Comparison of ENCODE assay signal across 11 cellular contexts in genomic region chr4:97153042-97153441, GRCh38.
A peak's percentile ranks its signal among the peaks of the same experiment; 100 is the strongest.
DNase-seq lines count a peak whose midpoint lies in the region; ATAC-seq, FAIRE-seq and TF ChIP-seq lines count a peak whose summit lies in the region.
"Had no signal": no experiment of that assay in that cellular context is flagged by ENCODE, and none has a peak within 500 bp of the region (broad histone marks: within the 10 kb centered on the region; RNA-seq: fewer than 3 reads in every experiment).

No MANE protein-coding gene starts in this region.

- no peak overlapping the region for H3K27ac ChIP-seq in GM23338 (ENCODE audit: low read depth)
- H3K27ac ChIP-seq in mammary epithelial cell (ENCODE audit: insufficient read depth, low read depth, low read length) = no peak overlapping the region
- no peak overlapping the region for H3K27ac ChIP-seq in pancreas
- H3K27ac ChIP-seq in ascending aorta = no peak overlapping the region
- H3K27ac ChIP-seq: epithelial cell of prostate, SJSA1 had no signal

- 69% methylated on average over 1 of the region's 1 CpG for WGBS in mammary epithelial cell (ENCODE audit: low coverage, missing lambda C conversion rate)
- 63 to 64% methylated on average over 1 of the region's 1 CpG for WGBS in pancreas, 2 donors

- H2AFZ ChIP-seq in GM23338 (no peak overlapping the region), mammary epithelial cell (ENCODE audit: low read depth, low read length) (no peak overlapping the region)

- H3K27ac Mint-ChIP-seq in GM23338 = no peak overlapping the region

- H3K4me2 ChIP-seq in GM23338 (no peak overlapping the region), mammary epithelial cell (ENCODE audit: insufficient read depth, low read depth, low read length) (no peak overlapping the region)

- no peaks in the 10 kb centered on the region for H3K36me3 Mint-ChIP-seq in GM23338 (ENCODE audit: low read depth)

- H3K4me3 ChIP-seq in GM23338 = no peak overlapping the region
- no peak overlapping the region for H3K4me3 ChIP-seq in mammary epithelial cell (replicated peaks in 1 of 3; ENCODE audit: insufficient read depth in 1 of 3, low read depth in 2 of 3, low read length in 3 of 3)
- H3K4me3 ChIP-seq in pancreas = no peak overlapping the region
- no peak overlapping the region for H3K4me3 ChIP-seq in ascending aorta
- H3K4me3 ChIP-seq: SJSA1 had no signal

- H3K36me3 ChIP-seq in GM23338 (ENCODE audit: insufficient read depth) (no peaks in the 10 kb centered on the region), mammary epithelial cell (ENCODE audit: insufficient read depth, low read length) (no peaks in the 10 kb centered on the region), pancreas (no peaks in the 10 kb centered on the region), ascending aorta (no peaks in the 10 kb centered on the region)
- H3K36me3 ChIP-seq: SJSA1 had no signal

- no peak for FAIRE-seq in pancreas (lab: Jason Lieb, UNC)

- CTCF ChIA-PET in mammary epithelial cell (lab: Charles Lee; ENCODE audit: low non-redundant PET) = interaction anchor here (0.7 kb wide), 1 partner anchor 1459 kb away, joined by 17 read pairs; no protein-coding TSS in a partner anchor

- dilution Hi-C loops in mammary epithelial cell (cut with HindIII; ENCODE audit: low sequenced_read_pairs) = no loop called here

- no TSS peak for BruUV-seq in mammary epithelial cell (replicated peaks; lab: Mats Ljungman, UMichigan)

- peaks cover 12% of the 10 kb centered on the region; the same call in 2 of the 3 replicates for H3K4me1 Mint-ChIP-seq in GM23338

- no peak overlapping the region for H3K4me3 Mint-ChIP-seq in GM23338

- no peaks in the 10 kb centered on the region for H4K20me1 ChIP-seq in GM23338 (replicated peaks; ENCODE audit: insufficient read depth)
- H4K20me1 ChIP-seq in mammary epithelial cell (ENCODE audit: insufficient read depth, low read length) = no peaks in the 10 kb centered on the region

- no peaks in the 10 kb centered on the region for H3K9me3 ChIP-seq in mammary epithelial cell (replicated peaks; ENCODE audit: insufficient read depth, low read length)
- H3K9me3 ChIP-seq in pancreas = no peaks in the 10 kb centered on the region
- no peaks in the 10 kb centered on the region for H3K9me3 ChIP-seq in ascending aorta

- peak; percentile 70 to 74 for TF ChIP-seq CTCF in GM23338 (conservative IDR thresholded peaks at IDR 0.05; ENCODE audit: low read depth in 2 of 2)
- TF ChIP-seq CTCF in mammary epithelial cell (conservative IDR thresholded peaks at IDR 0.05 in 1 of 2, IDR thresholded peaks at IDR 0.05 in 1 of 2; ENCODE audit: extremely low read depth in 1 of 2, insufficient read depth in 1 of 2, low read depth in 1 of 2, low read length in 2 of 2) = peak; percentile 14 to 46
- TF ChIP-seq CTCF in pancreas (IDR thresholded peaks at IDR 0.05) = peak in 1 of 4 donors; percentile 13
- no peak for TF ChIP-seq CTCF in ascending aorta (IDR thresholded peaks at IDR 0.05)

- no peaks in the 10 kb centered on the region for H3K9me2 ChIP-seq in GM23338 (ENCODE audit: insufficient read depth)

- H3K4me1 ChIP-seq in GM23338 (ENCODE audit: insufficient read depth) = 0 out of 2 replicates have a peak, but pooled peaks cover 4% of the 10 kb centered on the region
- no peaks in the 10 kb centered on the region for H3K4me1 ChIP-seq in mammary epithelial cell (ENCODE audit: insufficient read depth, low read length)
- H3K4me1 ChIP-seq in pancreas = no peaks in the 10 kb centered on the region
- no peaks in the 10 kb centered on the region for H3K4me1 ChIP-seq in ascending aorta
- H3K4me1 ChIP-seq: SJSA1 had no signal

- no peaks in the 10 kb centered on the region for H3K9me3 Mint-ChIP-seq in GM23338

- intact Hi-C loops in mammary epithelial cell (cut with micrococcal nuclease) (loop anchor here (5.0 kb wide), 1 partner anchor 1986 kb away; no protein-coding TSS in a partner anchor), pancreas (cut with DNase I) (no loop called here), ascending aorta (cut with DNase I) (no loop called here)

- no peaks in the 10 kb centered on the region for H3K27me3 Mint-ChIP-seq in GM23338 (ENCODE audit: insufficient read depth, low read depth, poor library complexity)

- H3K27me3 ChIP-seq in GM23338 (ENCODE audit: insufficient read depth) = no peaks in the 10 kb centered on the region
- no peaks in the 10 kb centered on the region for H3K27me3 ChIP-seq in mammary epithelial cell (ENCODE audit: insufficient read depth, low read length)
- H3K27me3 ChIP-seq in pancreas = no peaks in the 10 kb centered on the region
- H3K27me3 ChIP-seq in ascending aorta = no peaks in the 10 kb centered on the region
- H3K27me3 ChIP-seq: SJSA1 had no signal

- peak; percentile 49 for ATAC-seq in GM23338
- no peak for ATAC-seq in pancreas
- ATAC-seq in HG02610 (IDR thresholded peaks at IDR 0.05; ENCODE audit: unreplicated experiment) = no peak

- H3K79me2 ChIP-seq in GM23338 (replicated peaks; ENCODE audit: insufficient read depth) (no peaks in the 10 kb centered on the region), mammary epithelial cell (ENCODE audit: insufficient read depth, low read length) (no peaks in the 10 kb centered on the region)

- no peak overlapping the region for H3K9ac ChIP-seq in mammary epithelial cell (ENCODE audit: insufficient read depth, low read length)

- no peaks in the 10 kb centered on the region for H3F3A ChIP-seq in GM23338 (replicated peaks; ENCODE audit: low read depth)

- DNase-seq in GM23338 (ENCODE audit: low spot score) (peak; percentile 62), NCI-H345 treated with DMSO at 0.1 percent for 48 hours (lab: John Stamatoyannopoulos, UW; ENCODE audit: unreplicated experiment) (peak; percentile 3), mammary epithelial cell (peak; percentile 7), myocyte (ENCODE audit: low read depth) (peak; percentile 43), pancreas (no peak), ecto neural progenitor cell (ENCODE audit: low spot score) (no peak), ascending aorta (ENCODE audit: low spot score in 2 of 2) (no peak)
- DNase-seq: GOT3 had no signal

- in situ Hi-C loops in mammary epithelial cell (cut with MboI; ENCODE audit: low sequenced_read_pairs in 2 of 2) = no loop called here

TF ChIP-seq in GM23338, 12 proteins besides CTCF, POLR2A, EP300 and RAD21 (continues in another document):
- TF ChIP-seq JUNB (IDR thresholded peaks at IDR 0.05; ENCODE audit: unreplicated experiment) (no peak), STAT1 (IDR thresholded peaks at IDR 0.05; ENCODE audit: unreplicated experiment) (no peak), CREB1 (CRISPR knock-in tag; IDR thresholded peaks at IDR 0.05; ENCODE audit: low read depth) (no peak), ZNF114 (CRISPR knock-in tag; IDR thresholded peaks at IDR 0.05) (no peak), POLR2AphosphoS5 (IDR thresholded peaks at IDR 0.05; ENCODE audit: low read depth) (no peak)

Comparison
In these comparisons a context has a peak if more than half of its experiments do, and no peak if none do; other contexts are left out.
1. DNase-seq: peak in GM23338 (single experiment), NCI-H345 treated with DMSO at 0.1 percent for 48 hours (single experiment), mammary epithelial cell (single experiment) and myocyte (single experiment); none in pancreas (0 of 6), ecto neural progenitor cell (single experiment) and ascending aorta (0 of 2).
2. CTCF ChIP-seq: peak in GM23338 (2 of 2) and mammary epithelial cell (2 of 2); none in ascending aorta (0 of 3).